10 cellular contexts compared by ENCODE assay signal in genomic region chr11:67649634-67650540, GRCh38. TPM values are rescaled to one million over a fixed set of nuclear protein-coding genes. Genes with fewer than 3 reads are reported as not detected.
DNase-seq lines count a peak whose midpoint lies in the region; TF ChIP-seq lines count a peak whose summit lies in the region.
"Had no signal": no experiment of that assay in that cellular context is flagged by ENCODE, and none has a peak within 500 bp of the region (broad histone marks: within the 10 kb centered on the region; RNA-seq: fewer than 3 reads in every experiment).

No MANE protein-coding gene starts in this region.

- H3K4me3 ChIP-seq in coronary artery: peak overlapping the region; percentile 54
- H3K4me3 ChIP-seq in ovary: peak overlapping the region; percentile 15

- CTCF ChIA-PET in Calu3 (lab: Charles Lee): interaction anchor here (1.3 kb wide), 1 partner anchor 17 kb away, joined by 5 read pairs; no protein-coding TSS in a partner anchor

- peak overlapping the region; percentile 50 for H3K27ac Mint-ChIP-seq in Calu3 (ENCODE audit: unreplicated experiment)

- H3K4me3 Mint-ChIP-seq in Calu3 (ENCODE audit: low read depth, unreplicated experiment): peak overlapping the region; percentile 77

- H3K4me1 ChIP-seq in ovary (ENCODE audit: insufficient read depth): no peaks in the 10 kb centered on the region

- no peaks in the 10 kb centered on the region for H3K9me3 ChIP-seq in ovary

- intact Hi-C loops in Calu3 (cut with micrococcal nuclease; ENCODE audit: unreplicated experiment): loop anchor here (10.0 kb wide), 1 partner anchor 75 kb away; no protein-coding TSS in a partner anchor
- intact Hi-C loops in ovary (cut with DNase I): loop anchor here in 1 of 4 donors (10.0 kb wide), 1 partner anchor 75 kb away; no protein-coding TSS in a partner anchor

- H3K36me3 ChIP-seq in ovary: no peaks in the 10 kb centered on the region

- BruUV-seq in Calu3 (replicated peaks; lab: Mats Ljungman, UMichigan): no TSS peak

- no peak for DNase-seq in Calu3
- peak; percentile 43 to 55 for DNase-seq in Kasumi-1 (lab: John Stamatoyannopoulos, UW)
- DNase-seq in coronary artery (ENCODE audit: low spot score): no peak
- no peak for DNase-seq in ovary
- no peak for DNase-seq in NCI-H774 (lab: John Stamatoyannopoulos, UW)
- no peak for DNase-seq in HuH-7 (ENCODE audit: low spot score)
- no peak for DNase-seq in AG08396 (ENCODE audit: low spot score)
- no peak for DNase-seq in NK-92 (lab: John Stamatoyannopoulos, UW; ENCODE audit: unreplicated experiment)
- DNase-seq: NCI-H1092 treated with DMSO at 0.1 percent for 48 hours had no signal

- no peaks in the 10 kb centered on the region for H3K27me3 ChIP-seq in ovary

- H3K9me3 Mint-ChIP-seq in Calu3 (ENCODE audit: low read depth, unreplicated experiment): no peaks in the 10 kb centered on the region

- no peaks in the 10 kb centered on the region for H3K27me3 Mint-ChIP-seq in Calu3 (ENCODE audit: unreplicated experiment)

- peaks cover 11% of the 10 kb centered on the region for H3K36me3 Mint-ChIP-seq in Calu3 (ENCODE audit: insufficient read depth, unreplicated experiment)

- TF ChIP-seq POLR2A in ovary (IDR thresholded peaks at IDR 0.05): no peak

- TF ChIP-seq EP300 in ovary (IDR thresholded peaks at IDR 0.05): no peak

- TF ChIP-seq CTCF in Calu3 (IDR thresholded peaks at IDR 0.05; ENCODE audit: unreplicated experiment): no peak
- no peak for TF ChIP-seq CTCF in coronary artery (IDR thresholded peaks at IDR 0.05)
- TF ChIP-seq CTCF in ovary (IDR thresholded peaks at IDR 0.05): no peak

- 76 to 79% (median 77%) methylated on average over 22 of the region's 22 CpGs for WGBS in ovary, 3 donors

- H3K27ac ChIP-seq in coronary artery (no peak overlapping the region), ovary (no peak overlapping the region)

- peaks cover 9% of the 10 kb centered on the region for H3K4me1 Mint-ChIP-seq in Calu3 (ENCODE audit: low read depth, unreplicated experiment)

RNA-seq across cellular contexts. Expression of gene ACY3, which starts 0.6 kb away (rescaled TPM):
- total RNA-seq in Calu3 (2022) (0.83 and 2.0 TPM in 2 replicates), ovary (under 1 TPM in 2 of 7 donors, not detected in 5; 0.24 to 0.25 TPM)
- polyA plus RNA-seq in ovary: under 1 TPM in 1 of 2 donors, not detected in 1; 0.07 TPM
- total RNA-seq: glomerular endothelial cell had no signal

RNA-seq across cellular contexts. Expression of gene TBX10, which starts 10.3 kb away (rescaled TPM):
- not detected in 2 replicates for total RNA-seq in Calu3 (2022)
- total RNA-seq in ovary: not detected
- polyA plus RNA-seq in ovary: not detected
- total RNA-seq: glomerular endothelial cell had no signal

RNA-seq across cellular contexts. Expression of gene NUDT8, which starts 20.1 kb away (rescaled TPM):
- total RNA-seq in Calu3 (2022): 9.7 and 12.7 TPM in 2 replicates
- 10 to 100 TPM in 1 of 7 donors, 1 to 10 TPM in 6; 5.0 to 10.5 (median 8.1) TPM for total RNA-seq in ovary
- polyA plus RNA-seq in ovary: 1 to 10 TPM in 1 of 2 donors, not detected in 1; 5.7 TPM

RNA-seq across cellular contexts. Expression of gene ALDH3B2, which starts 24.5 kb away (rescaled TPM):
- total RNA-seq in Calu3 (2022) (2.4 and 2.9 TPM in 2 replicates), ovary (under 1 TPM in 4 of 7 donors, not detected in 3; 0.15 to 0.57 (median 0.27) TPM)
- polyA plus RNA-seq in ovary: not detected
- total RNA-seq: glomerular endothelial cell had no signal

RNA-seq across cellular contexts. Expression of gene NDUFV1, which starts 43.2 kb away (rescaled TPM):
- total RNA-seq in Calu3 (2022) (216 and 233 TPM in 2 replicates), ovary (100 to 1,000 TPM; 143 to 184 (median 169) TPM)
- 100 to 1,000 TPM in 1 of 2 donors, 10 to 100 TPM in 1; 47.7 to 133 TPM for polyA plus RNA-seq in ovary

Comparison
In these comparisons a context has a peak if more than half of its experiments do, and no peak if none do; other contexts are left out.
1. DNase-seq: peak in Kasumi-1 (2 of 2); none in Calu3 (single experiment), coronary artery (single experiment), ovary (0 of 5), NCI-H774 (single experiment), HuH-7 (single experiment), AG08396 (single experiment) and NK-92 (single experiment).